Comparison of ENCODE assay signal across 16 cellular contexts in genomic region chr4:145066063-145066501, GRCh38. TPM values are rescaled to one million over a fixed set of nuclear protein-coding genes. Genes with fewer than 3 reads are reported as not detected.
DNase-seq lines count a peak whose midpoint lies in the region; ATAC-seq and FAIRE-seq lines count a peak whose summit lies in the region.
"Had no signal": no experiment of that assay in that cellular context is flagged by ENCODE, and none has a peak within 500 bp of the region (broad histone marks: within the 10 kb centered on the region; RNA-seq: fewer than 3 reads in every experiment).

No MANE protein-coding gene starts in this region.

- peak overlapping the region; percentile 39 to 44 for H3K27ac Mint-ChIP-seq in activated naive CD4-positive, alpha-beta T cell treated with anti-CD3 and anti-CD28 coated beads, Interleukin-2, amount 50 U/mL, for 72 hours
- peak overlapping the region; percentile 14 for H3K27ac Mint-ChIP-seq in stimulated activated effector memory CD8-positive, alpha-beta T cell treated with anti-CD3 and anti-CD28 coated beads, Interleukin-12 subunit alpha, Interleukin-12 subunit beta, amount 100 ng/mL, for 72 hours

- peaks cover 10% of the 10 kb centered on the region for H3K36me3 ChIP-seq in iPS-20b (ENCODE audit: insufficient read depth, low read depth, low read length)

- H3K4me1 ChIP-seq in iPS-20b (ENCODE audit: insufficient read depth, low read length) = peaks cover 23% of the 10 kb centered on the region

- H3K27ac ChIP-seq in iPS-20b (ENCODE audit: low read length) = no peak overlapping the region
- H3K27ac ChIP-seq: coronary artery, foreskin keratinocyte, KMS-11, left ventricle myocardium inferior had no signal

- no peak for DNase-seq in activated naive CD4-positive, alpha-beta T cell treated with anti-CD3 and anti-CD28 coated beads, Interleukin-2, amount 50 U/mL, for 72 hours (ENCODE audit: low spot score in 2 of 2)
- no peak for DNase-seq in activated naive CD4-positive, alpha-beta T cell (lab: John Stamatoyannopoulos, UW)
- DNase-seq in NCI-H69 (lab: John Stamatoyannopoulos, UW) (peak; percentile 8), urothelium cell line (ENCODE audit: low spot score) (no peak), GOT3 (lab: John Stamatoyannopoulos, UW) (no peak)
- no peak for DNase-seq in stimulated activated effector memory CD8-positive, alpha-beta T cell treated with anti-CD3 and anti-CD28 coated beads, Interleukin-12 subunit alpha, Interleukin-12 subunit beta, amount 100 ng/mL, for 72 hours (ENCODE audit: low spot score in 2 of 2)
- DNase-seq: activated CD4-positive, alpha-beta T cell treated with anti-CD3 and anti-CD28 coated beads for 1 hour; activated effector memory CD4-positive, alpha-beta T cell treated with anti-CD3 and anti-CD28 coated beads, Interleukin-2, amount 50 U/mL, for 16 hours; foreskin keratinocyte; left ventricle myocardium inferior; NCI-H526; posterior cingulate gyrus had no signal

- H3K4me1 Mint-ChIP-seq in stimulated activated effector memory CD8-positive, alpha-beta T cell treated with anti-CD3 and anti-CD28 coated beads, Interleukin-12 subunit alpha, Interleukin-12 subunit beta, amount 100 ng/mL, for 72 hours = no peaks in the 10 kb centered on the region

- H3K9ac ChIP-seq in iPS-20b (ENCODE audit: low read depth, low read length) = no peak overlapping the region
- H3K9ac ChIP-seq: KMS-11 had no signal

- peak overlapping the region; percentile 23; the same call in 1 of the 2 replicates for H3K4me3 ChIP-seq in iPS-20b (ENCODE audit: low read length)
- H3K4me3 ChIP-seq: coronary artery, left ventricle myocardium inferior had no signal

- no peak overlapping the region for H3K4me3 Mint-ChIP-seq in stimulated activated effector memory CD8-positive, alpha-beta T cell treated with anti-CD3 and anti-CD28 coated beads, Interleukin-12 subunit alpha, Interleukin-12 subunit beta, amount 100 ng/mL, for 72 hours

- no peak for FAIRE-seq in urothelium cell line (lab: Jason Lieb, UNC)

- no peaks in the 10 kb centered on the region for H3K9me3 Mint-ChIP-seq in activated naive CD4-positive, alpha-beta T cell treated with anti-CD3 and anti-CD28 coated beads, Interleukin-2, amount 50 U/mL, for 72 hours
- no peaks in the 10 kb centered on the region for H3K9me3 Mint-ChIP-seq in stimulated activated effector memory CD8-positive, alpha-beta T cell treated with anti-CD3 and anti-CD28 coated beads, Interleukin-12 subunit alpha, Interleukin-12 subunit beta, amount 100 ng/mL, for 72 hours

- peaks cover 0 to 6% of the 10 kb centered on the region in 2 donors for H3K36me3 Mint-ChIP-seq in activated naive CD4-positive, alpha-beta T cell treated with anti-CD3 and anti-CD28 coated beads, Interleukin-2, amount 50 U/mL, for 72 hours
- H3K36me3 Mint-ChIP-seq in stimulated activated effector memory CD8-positive, alpha-beta T cell treated with anti-CD3 and anti-CD28 coated beads, Interleukin-12 subunit alpha, Interleukin-12 subunit beta, amount 100 ng/mL, for 72 hours = peaks cover 23% of the 10 kb centered on the region

- H3K9me3 ChIP-seq in iPS-20b (ENCODE audit: insufficient read depth, low read depth, low read length) = no peaks in the 10 kb centered on the region
- H3K9me3 ChIP-seq: left ventricle myocardium inferior had no signal

- no peak for ATAC-seq in activated naive CD4-positive, alpha-beta T cell treated with anti-CD3 and anti-CD28 coated beads, Interleukin-2, amount 50 U/mL, for 72 hours
- ATAC-seq in stimulated activated effector memory CD8-positive, alpha-beta T cell treated with anti-CD3 and anti-CD28 coated beads, Interleukin-12 subunit alpha, Interleukin-12 subunit beta, amount 100 ng/mL, for 72 hours = no peak
- no peak for ATAC-seq in activated CD4-positive, CD25-positive, alpha-beta regulatory T cell treated with anti-CD3 and anti-CD28 coated beads, Interleukin-2, amount 50 U/mL, for 24 hours
- ATAC-seq: foreskin keratinocyte had no signal

- no peaks in the 10 kb centered on the region for H3K27me3 ChIP-seq in iPS-20b (ENCODE audit: insufficient read depth, low read length)
- H3K27me3 ChIP-seq: foreskin keratinocyte had no signal

RNA-seq across cellular contexts. Expression of gene ANAPC10, which starts 31.9 kb away (rescaled TPM):
- total RNA-seq in activated naive CD4-positive, alpha-beta T cell treated with anti-CD3 and anti-CD28 coated beads, Interleukin-2, amount 50 U/mL, for 72 hours = 10 to 100 TPM; 28.3 to 42.5 TPM

RNA-seq across cellular contexts. Expression of gene ABCE1, which starts 32.0 kb away (rescaled TPM):
- total RNA-seq in activated naive CD4-positive, alpha-beta T cell treated with anti-CD3 and anti-CD28 coated beads, Interleukin-2, amount 50 U/mL, for 72 hours = 100 to 1,000 TPM; 131 to 162 TPM
